ENCODE assay signal across 1 cellular context in the genomic region with DNA sequence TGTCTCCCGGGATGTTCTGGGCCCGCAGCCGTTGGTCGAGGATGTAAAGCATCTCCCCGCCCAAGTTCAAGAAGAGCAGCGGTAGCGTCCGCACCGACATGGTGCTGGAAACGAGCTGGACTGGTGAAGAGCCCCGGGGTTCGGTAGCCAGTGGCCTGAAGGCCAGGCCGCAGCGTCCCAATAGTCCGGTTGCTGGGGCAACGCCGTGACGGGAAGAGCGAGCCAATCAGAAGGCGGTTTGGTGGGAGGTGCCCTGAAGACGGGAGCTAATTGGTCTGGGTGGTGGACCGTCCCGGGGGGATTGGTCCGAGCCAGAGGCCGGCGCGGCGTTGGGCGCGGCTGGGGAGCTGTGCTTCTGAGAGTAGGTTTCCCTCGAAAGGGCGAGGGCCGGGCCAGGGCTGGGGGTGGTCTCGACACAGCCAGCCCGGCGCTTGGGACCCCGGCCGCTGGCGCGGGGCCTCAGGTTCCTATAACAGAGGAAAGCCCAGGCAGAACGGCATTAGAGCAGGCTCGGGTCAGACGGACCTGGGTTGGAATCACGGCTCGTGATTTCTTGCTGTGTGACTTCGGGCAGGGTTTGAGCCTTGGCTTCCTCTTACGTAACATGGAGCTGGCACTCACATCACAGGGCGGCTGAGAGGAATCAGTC.
TF ChIP-seq lines count a peak whose summit lies in the region.

A gene with protein sequence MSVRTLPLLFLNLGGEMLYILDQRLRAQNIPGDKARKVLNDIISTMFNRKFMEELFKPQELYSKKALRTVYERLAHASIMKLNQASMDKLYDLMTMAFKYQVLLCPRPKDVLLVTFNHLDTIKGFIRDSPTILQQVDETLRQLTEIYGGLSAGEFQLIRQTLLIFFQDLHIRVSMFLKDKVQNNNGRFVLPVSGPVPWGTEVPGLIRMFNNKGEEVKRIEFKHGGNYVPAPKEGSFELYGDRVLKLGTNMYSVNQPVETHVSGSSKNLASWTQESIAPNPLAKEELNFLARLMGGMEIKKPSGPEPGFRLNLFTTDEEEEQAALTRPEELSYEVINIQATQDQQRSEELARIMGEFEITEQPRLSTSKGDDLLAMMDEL (minus strand): TSS at position 182 of the 649 bp plus-strand sequence. CDS start 82 bp downstream, at position 100.

TF ChIP-seq in K562, 482 proteins besides CTCF, POLR2A, EP300 and RAD21 (continued from another document):
- TF ChIP-seq, protein P1, sequence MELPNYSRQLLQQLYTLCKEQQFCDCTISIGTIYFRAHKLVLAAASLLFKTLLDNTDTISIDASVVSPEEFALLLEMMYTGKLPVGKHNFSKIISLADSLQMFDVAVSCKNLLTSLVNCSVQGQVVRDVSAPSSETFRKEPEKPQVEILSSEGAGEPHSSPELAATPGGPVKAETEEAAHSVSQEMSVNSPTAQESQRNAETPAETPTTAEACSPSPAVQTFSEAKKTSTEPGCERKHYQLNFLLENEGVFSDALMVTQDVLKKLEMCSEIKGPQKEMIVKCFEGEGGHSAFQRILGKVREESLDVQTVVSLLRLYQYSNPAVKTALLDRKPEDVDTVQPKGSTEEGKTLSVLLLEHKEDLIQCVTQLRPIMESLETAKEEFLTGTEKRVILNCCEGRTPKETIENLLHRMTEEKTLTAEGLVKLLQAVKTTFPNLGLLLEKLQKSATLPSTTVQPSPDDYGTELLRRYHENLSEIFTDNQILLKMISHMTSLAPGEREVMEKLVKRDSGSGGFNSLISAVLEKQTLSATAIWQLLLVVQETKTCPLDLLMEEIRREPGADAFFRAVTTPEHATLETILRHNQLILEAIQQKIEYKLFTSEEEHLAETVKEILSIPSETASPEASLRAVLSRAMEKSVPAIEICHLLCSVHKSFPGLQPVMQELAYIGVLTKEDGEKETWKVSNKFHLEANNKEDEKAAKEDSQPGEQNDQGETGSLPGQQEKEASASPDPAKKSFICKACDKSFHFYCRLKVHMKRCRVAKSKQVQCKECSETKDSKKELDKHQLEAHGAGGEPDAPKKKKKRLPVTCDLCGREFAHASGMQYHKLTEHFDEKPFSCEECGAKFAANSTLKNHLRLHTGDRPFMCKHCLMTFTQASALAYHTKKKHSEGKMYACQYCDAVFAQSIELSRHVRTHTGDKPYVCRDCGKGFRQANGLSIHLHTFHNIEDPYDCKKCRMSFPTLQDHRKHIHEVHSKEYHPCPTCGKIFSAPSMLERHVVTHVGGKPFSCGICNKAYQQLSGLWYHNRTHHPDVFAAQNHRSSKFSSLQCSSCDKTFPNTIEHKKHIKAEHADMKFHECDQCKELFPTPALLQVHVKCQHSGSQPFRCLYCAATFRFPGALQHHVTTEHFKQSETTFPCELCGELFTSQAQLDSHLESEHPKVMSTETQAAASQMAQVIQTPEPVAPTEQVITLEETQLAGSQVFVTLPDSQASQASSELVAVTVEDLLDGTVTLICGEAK (IDR thresholded peaks at IDR 0.05), result no peak
- TF ChIP-seq, protein P1 (CRISPR knock-in tag; IDR thresholded peaks at IDR 0.05), result no peak
- TF ChIP-seq, protein P2, sequence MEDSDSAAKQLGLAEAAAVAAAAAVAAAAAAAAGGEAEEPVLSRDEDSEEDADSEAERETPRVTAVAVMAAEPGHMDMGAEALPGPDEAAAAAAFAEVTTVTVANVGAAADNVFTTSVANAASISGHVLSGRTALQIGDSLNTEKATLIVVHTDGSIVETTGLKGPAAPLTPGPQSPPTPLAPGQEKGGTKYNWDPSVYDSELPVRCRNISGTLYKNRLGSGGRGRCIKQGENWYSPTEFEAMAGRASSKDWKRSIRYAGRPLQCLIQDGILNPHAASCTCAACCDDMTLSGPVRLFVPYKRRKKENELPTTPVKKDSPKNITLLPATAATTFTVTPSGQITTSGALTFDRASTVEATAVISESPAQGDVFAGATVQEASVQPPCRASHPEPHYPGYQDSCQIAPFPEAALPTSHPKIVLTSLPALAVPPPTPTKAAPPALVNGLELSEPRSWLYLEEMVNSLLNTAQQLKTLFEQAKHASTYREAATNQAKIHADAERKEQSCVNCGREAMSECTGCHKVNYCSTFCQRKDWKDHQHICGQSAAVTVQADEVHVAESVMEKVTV (CRISPR knock-in tag; IDR thresholded peaks at IDR 0.05), result no peak
- TF ChIP-seq FIP1L1 (IDR thresholded peaks at IDR 0.05; ENCODE audit: low read depth, low read length, poor library complexity, severe bottlenecking), result peak; percentile 57
- no peak for TF ChIP-seq NUFIP1 (IDR thresholded peaks at IDR 0.05; ENCODE audit: partially characterized antibody)
- no peak for TF ChIP-seq CHD1 (IDR thresholded peaks at IDR 0.05; ENCODE audit: low read length)
- no peak for TF ChIP-seq HSF4 (CRISPR knock-in tag; IDR thresholded peaks at IDR 0.05; ENCODE audit: borderline replicate concordance)
- no peak for TF ChIP-seq ZNF124 (CRISPR knock-in tag; IDR thresholded peaks at IDR 0.05)
- no peak for TF ChIP-seq ZNF507 (tag; conservative IDR thresholded peaks at IDR 0.05)
- peak; percentile 65 for TF ChIP-seq RFX1 (IDR thresholded peaks at IDR 0.05)
- TF ChIP-seq ZNF217 (CRISPR knock-in tag; IDR thresholded peaks at IDR 0.05), result no peak
- TF ChIP-seq CHD2 (IDR thresholded peaks at IDR 0.05; ENCODE audit: low read depth, low read length), result no peak
- TF ChIP-seq, protein P3, sequence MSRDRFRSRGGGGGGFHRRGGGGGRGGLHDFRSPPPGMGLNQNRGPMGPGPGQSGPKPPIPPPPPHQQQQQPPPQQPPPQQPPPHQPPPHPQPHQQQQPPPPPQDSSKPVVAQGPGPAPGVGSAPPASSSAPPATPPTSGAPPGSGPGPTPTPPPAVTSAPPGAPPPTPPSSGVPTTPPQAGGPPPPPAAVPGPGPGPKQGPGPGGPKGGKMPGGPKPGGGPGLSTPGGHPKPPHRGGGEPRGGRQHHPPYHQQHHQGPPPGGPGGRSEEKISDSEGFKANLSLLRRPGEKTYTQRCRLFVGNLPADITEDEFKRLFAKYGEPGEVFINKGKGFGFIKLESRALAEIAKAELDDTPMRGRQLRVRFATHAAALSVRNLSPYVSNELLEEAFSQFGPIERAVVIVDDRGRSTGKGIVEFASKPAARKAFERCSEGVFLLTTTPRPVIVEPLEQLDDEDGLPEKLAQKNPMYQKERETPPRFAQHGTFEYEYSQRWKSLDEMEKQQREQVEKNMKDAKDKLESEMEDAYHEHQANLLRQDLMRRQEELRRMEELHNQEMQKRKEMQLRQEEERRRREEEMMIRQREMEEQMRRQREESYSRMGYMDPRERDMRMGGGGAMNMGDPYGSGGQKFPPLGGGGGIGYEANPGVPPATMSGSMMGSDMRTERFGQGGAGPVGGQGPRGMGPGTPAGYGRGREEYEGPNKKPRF (IDR thresholded peaks at IDR 0.05; ENCODE audit: low read depth, low read length), result no peak
- TF ChIP-seq, protein P4, sequence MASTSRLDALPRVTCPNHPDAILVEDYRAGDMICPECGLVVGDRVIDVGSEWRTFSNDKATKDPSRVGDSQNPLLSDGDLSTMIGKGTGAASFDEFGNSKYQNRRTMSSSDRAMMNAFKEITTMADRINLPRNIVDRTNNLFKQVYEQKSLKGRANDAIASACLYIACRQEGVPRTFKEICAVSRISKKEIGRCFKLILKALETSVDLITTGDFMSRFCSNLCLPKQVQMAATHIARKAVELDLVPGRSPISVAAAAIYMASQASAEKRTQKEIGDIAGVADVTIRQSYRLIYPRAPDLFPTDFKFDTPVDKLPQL (IDR thresholded peaks at IDR 0.05; ENCODE audit: extremely low read depth, insufficient read length), result no peak
